Comparison of ENCODE assay signal across 21 cellular contexts in the genomic region with DNA sequence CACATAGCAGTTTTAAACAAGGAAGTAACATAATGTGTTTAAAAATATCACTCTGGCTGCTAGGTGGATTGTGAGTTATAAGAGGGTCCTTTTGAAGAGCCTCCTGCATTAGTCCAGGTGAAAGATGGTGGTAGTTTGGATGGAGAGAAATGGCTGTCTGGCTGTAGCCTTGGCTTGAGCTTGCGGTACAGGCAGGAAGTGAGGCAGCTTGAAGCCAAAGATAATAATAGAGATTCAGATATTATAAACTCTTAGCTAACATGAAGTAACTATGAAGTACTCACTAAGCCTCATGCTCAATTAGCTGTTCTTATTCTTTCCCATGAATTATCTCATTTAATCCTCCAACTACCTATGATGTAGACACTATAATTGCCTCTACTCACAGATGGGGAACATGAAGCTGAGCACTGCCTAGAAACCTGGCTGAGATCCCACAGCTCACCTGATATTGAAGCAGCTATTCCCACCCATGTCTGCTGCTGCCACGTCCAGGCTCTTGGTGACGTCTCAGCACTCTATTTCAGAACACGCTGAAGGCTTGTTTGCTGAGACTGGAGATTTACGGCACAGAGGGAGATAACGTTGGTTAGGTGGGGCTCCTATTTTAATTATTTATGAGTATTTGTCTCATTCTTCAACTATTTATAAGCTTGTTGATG. TPM values are rescaled to one million over a fixed set of nuclear protein-coding genes. Genes with fewer than 3 reads are reported as not detected.
DNase-seq lines count a peak whose midpoint lies in the region; ATAC-seq and TF ChIP-seq lines count a peak whose summit lies in the region.
"Had no signal": no experiment of that assay in that cellular context is flagged by ENCODE, and none has a peak within 500 bp of the region (broad histone marks: within the 10 kb centered on the region; RNA-seq: fewer than 3 reads in every experiment).

No MANE protein-coding gene starts in this region.

- peaks cover 20% of the 10 kb centered on the region for H3K4me1 ChIP-seq in body of pancreas
- no peaks in the 10 kb centered on the region for H3K4me1 ChIP-seq in hepatocyte (ENCODE audit: insufficient read depth)
- peaks cover 0 to 4% (median 0%) of the 10 kb centered on the region in 6 donors for H3K4me1 ChIP-seq in spleen
- H3K4me1 ChIP-seq in upper lobe of right lung = peaks cover 9% of the 10 kb centered on the region

- intact Hi-C loops in body of pancreas (cut with DNase I) (no loop called here), Right ventricle myocardium superior (cut with DNase I) (no loop called here), spleen (cut with DNase I; ENCODE audit: low total_unique reads) (no loop called here), upper lobe of right lung (cut with DNase I) (no loop called here)

- no peak overlapping the region for H3K4me2 ChIP-seq in hepatocyte
- H3K4me2 ChIP-seq: SK-N-SH had no signal

- H2AFZ ChIP-seq in hepatocyte = no peak overlapping the region

- TF ChIP-seq POLR2A in body of pancreas (IDR thresholded peaks at IDR 0.05) = no peak
- TF ChIP-seq POLR2A in spleen (IDR thresholded peaks at IDR 0.05) = no peak

- no peaks in the 10 kb centered on the region for H3K9me2 ChIP-seq in hepatocyte (replicated peaks; ENCODE audit: insufficient read depth)
- H3K9me2 ChIP-seq: SK-N-SH had no signal

- H3K36me3 ChIP-seq in body of pancreas (replicated peaks in 1 of 2; ENCODE audit: insufficient read depth in 1 of 2, low read depth in 2 of 2) (no peaks in the 10 kb centered on the region), hepatocyte (replicated peaks; ENCODE audit: insufficient read depth, low read depth) (no peaks in the 10 kb centered on the region), spleen (no peaks in the 10 kb centered on the region), upper lobe of right lung (no peaks in the 10 kb centered on the region)
- H3K36me3 ChIP-seq: Peyer's patch had no signal

- DNase-seq in body of pancreas (peak; percentile 82 to 94 (median 92)), Right ventricle myocardium superior (no peak), hepatocyte (ENCODE audit: low spot score) (peak; percentile 47), spleen (no peak), SIG-M5 (lab: John Stamatoyannopoulos, UW) (no peak), NCI-H526 (lab: John Stamatoyannopoulos, UW) (no peak), upper lobe of right lung (no peak), NCI-H446 treated with DMSO at 0.1 percent for 48 hours (lab: John Stamatoyannopoulos, UW) (no peak)
- DNase-seq: C1 segment of cervical spinal cord; CD8-positive, alpha-beta memory T cell; HFFc6; IMR-90; NCI-H1417 treated with DMSO at 0.1 percent for 48 hours; NCI-H1930; NCI-H69; NK-92 treated with Interleukin-12 subunit alpha and Interleukin-12 subunit beta, amount 100 ng/mL, for 24 hours; Peyer's patch; SHP77; SK-N-SH had no signal

- H3K4me3 ChIP-seq in body of pancreas = no peak overlapping the region
- H3K4me3 ChIP-seq in hepatocyte = no peak overlapping the region
- H3K4me3 ChIP-seq in spleen = no peak overlapping the region
- H3K4me3 ChIP-seq in upper lobe of right lung = no peak overlapping the region
- H3K4me3 ChIP-seq: Peyer's patch had no signal

- H3K27me3 ChIP-seq in body of pancreas (no peaks in the 10 kb centered on the region), hepatocyte (peaks cover 8% of the 10 kb centered on the region), spleen (replicated peaks in 1 of 7) (peaks cover 0 to 19% (median 0%) of the 10 kb centered on the region in 7 donors), upper lobe of right lung (peaks cover 6% of the 10 kb centered on the region)
- H3K27me3 ChIP-seq: Peyer's patch had no signal

- no peaks in the 10 kb centered on the region for H4K20me1 ChIP-seq in hepatocyte (ENCODE audit: insufficient read depth, poor library complexity, severe bottlenecking)

- TF ChIP-seq CTCF in body of pancreas (IDR thresholded peaks at IDR 0.05) (no peak), hepatocyte (IDR thresholded peaks at IDR 0.05; ENCODE audit: poor library complexity) (no peak), spleen (IDR thresholded peaks at IDR 0.05 in 8 of 11, conservative IDR thresholded peaks at IDR 0.05 in 3 of 11) (no peak), upper lobe of right lung (IDR thresholded peaks at IDR 0.05) (no peak)

- H3K9me3 ChIP-seq in body of pancreas = no peaks in the 10 kb centered on the region
- H3K9me3 ChIP-seq in hepatocyte (ENCODE audit: low read depth) = no peaks in the 10 kb centered on the region
- H3K9me3 ChIP-seq in spleen = no peaks in the 10 kb centered on the region
- H3K9me3 ChIP-seq in upper lobe of right lung = no peaks in the 10 kb centered on the region
- H3K9me3 ChIP-seq: Peyer's patch, SK-N-SH had no signal

- no peaks in the 10 kb centered on the region for H3K79me2 ChIP-seq in hepatocyte

- peak overlapping the region; percentile 57 to 82 (median 73) for H3K27ac ChIP-seq in body of pancreas
- H3K27ac ChIP-seq in hepatocyte = peak overlapping the region; percentile 28
- H3K27ac ChIP-seq in spleen = peak overlapping the region in 6 of 8 donors; percentile 29 to 61 (median 38)
- no peak overlapping the region for H3K27ac ChIP-seq in upper lobe of right lung
- H3K27ac ChIP-seq: Peyer's patch had no signal

- ATAC-seq in body of pancreas = peak; percentile 94
- ATAC-seq in Right ventricle myocardium superior (ENCODE audit: poor library complexity) = peak; percentile 59
- ATAC-seq in upper lobe of right lung = no peak

- WGBS in body of pancreas, 2 donors = 21 to 37% methylated on average over 6 of the region's 6 CpGs
- 72% methylated on average over 6 of the region's 6 CpGs for WGBS in hepatocyte (ENCODE audit: low lambda C conversion rate, missing lambda C conversion rate)
- WGBS in spleen, 5 donors = 80 to 86% (median 81%) methylated on average over 6 of the region's 6 CpGs

RNA-seq across cellular contexts. Expression of a gene that starts 10.4 kb away (rescaled TPM):
- total RNA-seq in body of pancreas (not detected), Right ventricle myocardium superior (not detected), hepatocyte (not detected in 2 replicates), spleen (not detected), upper lobe of right lung (not detected)
- polyA plus RNA-seq in hepatocyte (not detected in 2 replicates), spleen (not detected)
- total RNA-seq: CD8-positive, alpha-beta memory T cell; H4; HFFc6; IMR-90; M059J; Peyer's patch had no signal
- polyA plus RNA-seq: CD8-positive, alpha-beta memory T cell; IMR-90; SK-N-SH had no signal

Comparison
In these comparisons a context has a peak if more than half of its experiments do, and no peak if none do; other contexts are left out.
1. DNase-seq: peak in body of pancreas (4 of 4) and hepatocyte (single experiment); none in Right ventricle myocardium superior (single experiment), spleen (single experiment), SIG-M5 (single experiment), NCI-H526 (0 of 2), upper lobe of right lung (single experiment) and NCI-H446 treated with DMSO at 0.1 percent for 48 hours (single experiment).